ENCODE assay signal across 6 cellular contexts in genomic region chr12:122715211-122715610, GRCh38. TPM values are rescaled to one million over a fixed set of nuclear protein-coding genes. Genes with fewer than 3 reads are reported as not detected.
"Had no signal": no experiment of that assay in that cellular context is flagged by ENCODE, and none has a peak within 500 bp of the region (broad histone marks: within the 10 kb centered on the region; RNA-seq: fewer than 3 reads in every experiment).

No MANE protein-coding gene starts in this region.

RNA-seq across cellular contexts. Expression of gene HCAR3, which starts 1.4 kb away (rescaled TPM):
- total RNA-seq: activated B cell treated with CpG ODN at 0.5 μM for 24 hours, astrocyte, K562, OCI-LY7, T-cell had no signal
- polyA plus RNA-seq: K562 had no signal

RNA-seq across cellular contexts. Expression of gene HCAR2, which starts 12.1 kb away (rescaled TPM):
- total RNA-seq: activated B cell treated with CpG ODN at 0.5 μM for 24 hours; activated CD8-positive, alpha-beta memory T cell treated with anti-CD3 and anti-CD28 coated beads, Interleukin-2, amount 10 ng/mL, durations not matched to agents 7 days and 5 days; astrocyte; K562; OCI-LY7 had no signal
- polyA plus RNA-seq: K562 had no signal

RNA-seq across cellular contexts. Expression of gene HCAR1, which starts 15.4 kb away (rescaled TPM):
- total RNA-seq: activated B cell treated with CpG ODN at 0.5 μM for 24 hours, astrocyte, K562 had no signal
- polyA plus RNA-seq: K562 had no signal
